Comparison of ENCODE assay signal across 31 cellular contexts in the genomic region with DNA sequence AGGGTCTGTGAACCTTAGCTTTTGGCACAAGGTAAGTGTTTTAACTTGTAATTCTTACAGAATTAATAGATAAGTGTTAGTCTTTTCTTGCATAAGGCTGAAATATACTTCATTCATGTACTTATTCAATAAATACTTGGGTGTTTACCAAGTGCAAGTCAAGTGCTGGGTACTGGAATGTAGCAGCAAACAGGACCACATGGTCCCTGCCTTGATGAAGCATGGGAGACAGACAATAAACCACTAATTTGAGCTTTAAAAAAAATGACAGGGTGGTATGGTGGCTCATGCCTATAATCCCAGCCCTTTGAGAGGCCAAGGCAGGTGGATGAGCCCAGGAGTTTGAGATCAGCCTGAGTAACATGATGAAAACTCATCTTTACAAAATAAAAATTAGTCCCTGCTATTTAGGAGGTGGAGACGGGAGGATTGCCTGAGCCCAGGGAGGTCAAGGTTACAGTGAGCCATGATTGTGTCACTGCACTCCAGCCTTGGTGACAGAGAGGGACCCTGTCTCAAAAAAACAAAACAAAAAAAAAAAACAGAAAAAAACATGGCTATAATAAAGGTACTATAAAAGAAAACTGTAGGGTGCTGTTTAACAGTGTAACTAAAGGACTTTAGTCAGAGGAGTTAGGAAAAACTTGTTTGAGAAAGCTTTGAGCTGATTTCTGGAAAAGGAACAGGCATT. TPM values are rescaled to one million over a fixed set of nuclear protein-coding genes. Genes with fewer than 3 reads are reported as not detected.
"Had no signal": no experiment of that assay in that cellular context is flagged by ENCODE, and none has a peak within 500 bp of the region (broad histone marks: within the 10 kb centered on the region; RNA-seq: fewer than 3 reads in every experiment).

No MANE protein-coding gene starts in this region.

- DNase-seq: activated CD4-positive, alpha-beta memory T cell treated with anti-CD3 and anti-CD28 coated beads, Interleukin-2, amount 10 ng/mL, durations not matched to agents 7 days and 5 days; activated CD4-positive, alpha-beta T cell treated with anti-CD3 and anti-CD28 coated beads for 4 hours; activated CD4-positive, alpha-beta T cell treated with anti-CD3 and anti-CD28 coated beads, Interleukin-2, amount 10 ng/mL, durations not matched to agents 7 days and 5 days; activated CD4-positive, alpha-beta T cell treated with anti-CD3 and anti-CD28 coated beads, Interleukin-2, amount 50 U/mL, for 4 hours; activated CD4-positive, CD25-positive, alpha-beta regulatory T cell; activated CD4-positive, CD25-positive, alpha-beta regulatory T cell treated with anti-CD3 and anti-CD28 coated beads, Interleukin-2, amount 50 U/mL, for 72 hours; activated CD8-positive, alpha-beta memory T cell treated with anti-CD3 and anti-CD28 coated beads, Interleukin-2, amount 50 U/mL, for 48 hours; activated gamma-delta T cell; activated naive CD4-positive, alpha-beta T cell; activated naive CD4-positive, alpha-beta T cell treated with anti-CD3 and anti-CD28 coated beads, Interleukin-2, amount 10 ng/mL, durations not matched to agents 7 days and 5 days; activated naive CD8-positive, alpha-beta T cell treated with anti-CD3 and anti-CD28 coated beads, Interleukin-2, amount 10 ng/mL, durations not matched to agents 7 days and 5 days; activated T-cell treated with anti-CD3 and anti-CD28 coated beads for 4 hours; activated T-cell treated with anti-CD3 and anti-CD28 coated beads, Interleukin-2, amount 50 U/mL, for 24 hours; activated T-cell treated with anti-CD3 and anti-CD28 coated beads, Interleukin-2, amount 50 U/mL, for 72 hours; central memory CD4-positive, alpha-beta T cell; cerebellar nuclear complex; colonic mucosa; dorsolateral prefrontal cortex; effector memory CD4-positive, alpha-beta T cell; endodermal cell; foreskin melanocyte; T-helper 2 cell had no signal

- ATAC-seq: activated naive CD4-positive, alpha-beta T cell treated with anti-CD3 and anti-CD28 coated beads, Interleukin-2, amount 50 U/mL, for 72 hours; activated T-cell treated with anti-CD3 and anti-CD28 coated beads, Interleukin-2, amount 50 U/mL, for 72 hours; esophagus mucosa; gastroesophageal sphincter had no signal

- H3K36me3 ChIP-seq: ascending aorta, breast epithelium, cardiac muscle cell, colonic mucosa, gastroesophageal sphincter had no signal

- H3K4me3 ChIP-seq: ascending aorta, breast epithelium, cardiac muscle cell, colonic mucosa, dorsolateral prefrontal cortex, gastroesophageal sphincter had no signal

- H3K27ac ChIP-seq: ascending aorta, breast epithelium, cardiac muscle cell, colonic mucosa, dorsolateral prefrontal cortex, gastroesophageal sphincter had no signal

- H3K9me3 ChIP-seq: ascending aorta, breast epithelium, colonic mucosa, gastroesophageal sphincter had no signal

- H3K4me1 ChIP-seq: ascending aorta, breast epithelium, colonic mucosa, gastroesophageal sphincter had no signal

- H3K27me3 ChIP-seq: ascending aorta, breast epithelium, cardiac muscle cell, colonic mucosa, dorsolateral prefrontal cortex, gastroesophageal sphincter had no signal

RNA-seq across cellular contexts. Expression of a gene that starts 11.1 kb away (rescaled TPM):
- total RNA-seq: activated CD4-positive, alpha-beta memory T cell treated with anti-CD3 and anti-CD28 coated beads, Interleukin-2, amount 10 ng/mL, durations not matched to agents 7 days and 5 days; activated CD4-positive, alpha-beta T cell treated with anti-CD3 and anti-CD28 coated beads, Interleukin-2, amount 10 ng/mL, durations not matched to agents 7 days and 5 days; activated naive CD8-positive, alpha-beta T cell treated with anti-CD3 and anti-CD28 coated beads, Interleukin-2, amount 10 ng/mL, durations not matched to agents 7 days and 5 days; activated T-cell treated with anti-CD3 and anti-CD28 coated beads, Interleukin-2, amount 50 U/mL, for 72 hours; ascending aorta; cardiac muscle cell; colonic mucosa; endodermal cell; epithelial cell of proximal tubule; esophagus mucosa; gastroesophageal sphincter; glomerular endothelial cell; T-helper 1 cell treated with Interleukin-12 subunit alpha and Interleukin-12 subunit beta and Interleukin-4 antibody, amounts not matched to agents 30 ng/mL and 1 ng/mL, for 36 hours had no signal
- polyA plus RNA-seq: cardiac muscle cell had no signal
